In the genomic region with DNA sequence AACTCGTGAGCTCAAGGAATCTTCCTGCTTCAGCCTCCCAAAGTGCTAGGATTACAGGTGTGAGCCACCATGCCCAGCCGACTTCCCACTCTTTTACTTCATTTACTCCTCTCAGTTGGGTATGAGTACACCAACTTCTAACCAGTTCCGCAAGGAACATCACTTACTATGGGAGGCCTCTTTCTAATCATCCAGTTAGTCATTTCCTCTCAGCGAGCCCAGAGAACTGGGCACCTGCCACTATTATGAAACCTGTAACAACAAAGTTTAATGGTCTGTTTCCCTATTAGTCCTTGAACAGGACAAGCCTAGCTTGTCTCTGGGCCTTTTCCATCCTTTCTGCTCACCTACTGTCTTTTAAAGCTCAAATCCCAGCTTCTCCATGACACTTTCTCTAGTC, we compare ENCODE assay signal across 18 cellular contexts.
DNase-seq lines count a peak whose midpoint lies in the region; ATAC-seq and TF ChIP-seq lines count a peak whose summit lies in the region.
"Had no signal": no experiment of that assay in that cellular context is flagged by ENCODE, and none has a peak within 500 bp of the region (broad histone marks: within the 10 kb centered on the region; RNA-seq: fewer than 3 reads in every experiment).

No MANE protein-coding gene starts in this region.

- peaks cover 9% of the 10 kb centered on the region; the same call in 1 of the 2 replicates for H3K36me3 Mint-ChIP-seq in WTC11
- H3K36me3 Mint-ChIP-seq: activated CD4-positive, alpha-beta memory T cell treated with anti-CD3 and anti-CD28 coated beads for 36 hours; CD4-positive, alpha-beta memory T cell had no signal

- no peak for ATAC-seq in WTC11

- no peak overlapping the region for H3K4me3 Mint-ChIP-seq in WTC11
- H3K4me3 Mint-ChIP-seq: activated CD4-positive, alpha-beta memory T cell treated with anti-CD3 and anti-CD28 coated beads for 36 hours; CD4-positive, alpha-beta memory T cell; T-helper 1 cell treated with Interleukin-12 subunit alpha and Interleukin-12 subunit beta and Interleukin-4 antibody, amounts not matched to agents 30 μg/mL and 1 μg/mL, for 36 hours had no signal

- H3K4me1 Mint-ChIP-seq in WTC11: peaks cover 58% of the 10 kb centered on the region

- no peak overlapping the region for H3K4me3 ChIP-seq in fibroblast of villous mesenchyme (ENCODE audit: low read depth, low read length)
- H3K4me3 ChIP-seq: cardiac muscle cell, testis had no signal

- DNase-seq in HS-5 (ENCODE audit: low read depth) (peak; percentile 32), WTC11 (ENCODE audit: low spot score) (no peak), fibroblast of villous mesenchyme (ENCODE audit: low read depth) (peak; percentile 32), renal cortical epithelial cell (ENCODE audit: low read depth) (peak; percentile 87), NCI-H526 treated with DMSO at 0.1 percent for 48 hours (lab: John Stamatoyannopoulos, UW) (no peak), head of caudate nucleus (no peak), NCI-H510A (lab: John Stamatoyannopoulos, UW) (no peak)
- DNase-seq in activated CD4-positive, alpha-beta T cell treated with anti-CD3 and anti-CD28 coated beads for 1 hour: no peak
- DNase-seq: activated CD4-positive, alpha-beta memory T cell treated with anti-CD3 and anti-CD28 coated beads for 36 hours; activated gamma-delta T cell; CD4-positive, alpha-beta memory T cell; erythroblast; GF-D8; NCI-H187; right cardiac atrium; testis had no signal

- TF ChIP-seq CTCF in WTC11 (IDR thresholded peaks at IDR 0.05): no peak
- TF ChIP-seq CTCF in fibroblast of villous mesenchyme (IDR thresholded peaks at IDR 0.05; ENCODE audit: insufficient read depth, low read depth, low read length): no peak

- peak overlapping the region; percentile 74 for H3K27ac Mint-ChIP-seq in WTC11
- H3K27ac Mint-ChIP-seq: activated CD4-positive, alpha-beta memory T cell treated with anti-CD3 and anti-CD28 coated beads for 36 hours; CD4-positive, alpha-beta memory T cell; T-helper 1 cell treated with Interleukin-12 subunit alpha and Interleukin-12 subunit beta and Interleukin-4 antibody, amounts not matched to agents 30 μg/mL and 1 μg/mL, for 36 hours had no signal

- intact Hi-C loops in head of caudate nucleus (cut with DNase I): no loop called here

- POLR2A ChIA-PET in WTC11 (lab: Charles Lee): interaction anchor here (1.4 kb wide), 1 partner anchor 10 kb away, joined by 3 read pairs; no protein-coding TSS in a partner anchor

- CTCF ChIA-PET in WTC11 (lab: Charles Lee): no interaction called here

- 0 out of 2 replicates have a peak, but pooled peaks cover 8% of the 10 kb centered on the region for H3K9me3 Mint-ChIP-seq in WTC11
- H3K9me3 Mint-ChIP-seq: activated CD4-positive, alpha-beta memory T cell treated with anti-CD3 and anti-CD28 coated beads for 36 hours; CD4-positive, alpha-beta memory T cell; T-helper 1 cell treated with Interleukin-12 subunit alpha and Interleukin-12 subunit beta and Interleukin-4 antibody, amounts not matched to agents 30 μg/mL and 1 μg/mL, for 36 hours had no signal

- no peaks in the 10 kb centered on the region for H3K27me3 Mint-ChIP-seq in WTC11 (ENCODE audit: low read depth)
- H3K27me3 Mint-ChIP-seq: activated CD4-positive, alpha-beta memory T cell treated with anti-CD3 and anti-CD28 coated beads for 36 hours; CD4-positive, alpha-beta memory T cell had no signal

TF ChIP-seq in WTC11, 78 proteins besides CTCF, POLR2A, EP300 and RAD21:
- TF ChIP-seq MXD4 (CRISPR knock-in tag; IDR thresholded peaks at IDR 0.05; ENCODE audit: borderline replicate concordance) (no peak), ZNF121 (CRISPR knock-in tag; IDR thresholded peaks at IDR 0.05) (0 out of 2 replicates have a peak, but pooled peaks have one; percentile 5), NR1H2 (CRISPR knock-in tag; IDR thresholded peaks at IDR 0.05) (no peak)

Comparison
In these comparisons a context has a peak if more than half of its experiments do, and no peak if none do; other contexts are left out.
1. DNase-seq: peak in HS-5 (single experiment), fibroblast of villous mesenchyme (single experiment) and renal cortical epithelial cell (single experiment); none in WTC11 (single experiment), NCI-H526 treated with DMSO at 0.1 percent for 48 hours (single experiment), activated CD4-positive, alpha-beta T cell treated with anti-CD3 and anti-CD28 coated beads for 1 hour (single experiment), head of caudate nucleus (0 of 42) and NCI-H510A (single experiment).